ENCODE assay signal across 13 cellular contexts in the genomic region with DNA sequence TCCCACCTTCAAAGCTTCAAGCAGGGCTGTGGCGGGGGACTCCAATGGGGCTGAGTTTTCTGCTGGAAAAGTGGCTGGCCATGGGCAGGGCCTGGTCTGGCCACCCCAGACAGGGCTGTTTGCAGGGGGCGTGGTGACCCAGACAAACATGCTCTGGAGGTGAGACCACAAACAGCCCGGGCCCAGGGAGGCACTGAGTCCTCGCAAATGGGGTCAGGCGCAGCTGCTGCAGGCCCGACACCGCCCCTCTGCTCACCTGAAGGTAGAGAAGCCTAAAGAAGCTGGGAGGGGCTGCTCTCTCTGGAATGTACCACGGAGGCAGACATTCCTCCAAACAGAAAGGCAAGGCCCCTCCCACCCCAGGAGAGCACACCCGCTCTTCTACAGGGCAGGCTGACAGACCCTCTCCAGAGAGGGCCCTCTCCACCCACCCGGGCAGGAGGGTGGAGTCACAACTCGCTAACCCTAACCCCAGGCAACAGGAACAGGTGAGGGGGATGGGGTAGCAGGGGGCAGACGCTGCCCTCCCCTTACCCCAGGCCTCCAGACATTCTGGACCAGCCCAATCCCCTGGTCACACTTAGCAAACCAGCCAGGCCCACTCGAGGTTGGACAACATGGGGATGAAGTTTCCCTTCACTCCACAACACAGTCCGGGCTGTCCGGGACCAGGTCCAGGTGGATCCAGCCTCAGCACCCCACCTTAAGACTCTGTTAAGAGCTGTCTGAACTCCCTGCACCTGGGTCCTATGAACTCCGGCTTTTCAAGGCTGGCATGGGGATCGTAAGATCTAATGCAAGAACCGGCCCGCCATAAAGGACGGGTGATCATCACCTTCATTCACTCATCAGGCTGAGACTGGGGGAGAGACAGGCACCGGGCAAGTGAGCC.
"Had no signal": no experiment of that assay in that cellular context is flagged by ENCODE, and none has a peak within 500 bp of the region (broad histone marks: within the 10 kb centered on the region; RNA-seq: fewer than 3 reads in every experiment).

No MANE protein-coding gene starts in this region.

- H3K9me3 ChIP-seq: pancreas, SJSA1, transverse colon had no signal

- H3K4me3 Mint-ChIP-seq: activated CD4-positive, alpha-beta memory T cell treated with anti-CD3 and anti-CD28 coated beads, Interleukin-2, amount 10 ng/mL, durations not matched to agents 7 days and 5 days; activated CD4-positive, alpha-beta T cell treated with anti-CD3 and anti-CD28 coated beads for 36 hours; activated naive CD4-positive, alpha-beta T cell treated with anti-CD3 and anti-CD28 coated beads for 36 hours; central memory CD8-positive, alpha-beta T cell had no signal

- FAIRE-seq: pancreas had no signal

- H3K4me1 Mint-ChIP-seq: activated CD4-positive, alpha-beta T cell treated with anti-CD3 and anti-CD28 coated beads for 36 hours; central memory CD8-positive, alpha-beta T cell had no signal

- H3K4me3 ChIP-seq: pancreas, SJSA1, skin epidermis, transverse colon had no signal

- ATAC-seq: activated CD4-positive, alpha-beta T cell treated with anti-CD3 and anti-CD28 coated beads for 36 hours; effector memory CD8-positive, alpha-beta T cell; pancreas had no signal

- H3K4me1 ChIP-seq: pancreas had no signal

- DNase-seq: activated CD4-positive, alpha-beta memory T cell treated with anti-CD3 and anti-CD28 coated beads, Interleukin-2, amount 10 ng/mL, durations not matched to agents 7 days and 5 days; activated naive CD4-positive, alpha-beta T cell treated with anti-CD3 and anti-CD28 coated beads for 36 hours; effector memory CD8-positive, alpha-beta T cell; hippocampal formation; immature natural killer cell; pancreas; retina; T-helper 9 cell; transverse colon had no signal

- H3K9me3 Mint-ChIP-seq: activated CD4-positive, alpha-beta memory T cell treated with anti-CD3 and anti-CD28 coated beads, Interleukin-2, amount 10 ng/mL, durations not matched to agents 7 days and 5 days; activated naive CD4-positive, alpha-beta T cell treated with anti-CD3 and anti-CD28 coated beads for 36 hours; central memory CD8-positive, alpha-beta T cell; effector memory CD8-positive, alpha-beta T cell; immature natural killer cell had no signal

- H3K27ac Mint-ChIP-seq: activated CD4-positive, alpha-beta memory T cell treated with anti-CD3 and anti-CD28 coated beads, Interleukin-2, amount 10 ng/mL, durations not matched to agents 7 days and 5 days; activated CD4-positive, alpha-beta T cell treated with anti-CD3 and anti-CD28 coated beads for 36 hours; activated naive CD4-positive, alpha-beta T cell treated with anti-CD3 and anti-CD28 coated beads for 36 hours; effector memory CD8-positive, alpha-beta T cell; immature natural killer cell had no signal

- H3K36me3 Mint-ChIP-seq: immature natural killer cell had no signal

- H3K36me3 ChIP-seq: pancreas, SJSA1, transverse colon had no signal

- H3K27ac ChIP-seq: pancreas, SJSA1, skin epidermis, transverse colon had no signal
